30 cellular contexts compared by ENCODE assay signal in genomic region chr2:80363330-80363729, GRCh38. TPM values are rescaled to one million over a fixed set of nuclear protein-coding genes. Genes with fewer than 3 reads are reported as not detected.
DNase-seq lines count a peak whose midpoint lies in the region; ATAC-seq and TF ChIP-seq lines count a peak whose summit lies in the region.
"Had no signal": no experiment of that assay in that cellular context is flagged by ENCODE, and none has a peak within 500 bp of the region (broad histone marks: within the 10 kb centered on the region; RNA-seq: fewer than 3 reads in every experiment).

No MANE protein-coding gene starts in this region.

- H3K4me2 ChIP-seq in Loucy (ENCODE audit: low read depth, low read length, poor library complexity, severe bottlenecking), result peak overlapping the region; percentile 5

- no peak overlapping the region for H2AFZ ChIP-seq in Loucy (ENCODE audit: low read length)

- peaks cover 0 to 21% (median 5%) of the 10 kb centered on the region in 12 donors for H3K4me1 ChIP-seq in heart left ventricle
- no peaks in the 10 kb centered on the region for H3K4me1 ChIP-seq in right cardiac atrium (ENCODE audit: control insufficient read depth, insufficient read depth, low read length)
- H3K4me1 ChIP-seq in Loucy (ENCODE audit: insufficient read depth, low read length, poor library complexity, severe bottlenecking), result no peaks in the 10 kb centered on the region
- H3K4me1 ChIP-seq: SJSA1 had no signal

- H3K36me3 Mint-ChIP-seq in glutamatergic neuron (ENCODE audit: unreplicated experiment), result no peaks in the 10 kb centered on the region

- H3K27ac Mint-ChIP-seq in glutamatergic neuron (ENCODE audit: unreplicated experiment), result no peak overlapping the region
- H3K27ac Mint-ChIP-seq: CD4-positive, alpha-beta T cell had no signal

- peaks cover 3% of the 10 kb centered on the region for H3K27me3 Mint-ChIP-seq in glutamatergic neuron (ENCODE audit: unreplicated experiment)
- H3K27me3 Mint-ChIP-seq: CD4-positive, alpha-beta T cell had no signal

- no peaks in the 10 kb centered on the region for H4K20me1 ChIP-seq in Loucy (ENCODE audit: insufficient read depth, low read length, poor library complexity, severe bottlenecking)

- peaks cover 56% of the 10 kb centered on the region for H3K4me1 Mint-ChIP-seq in glutamatergic neuron (ENCODE audit: low read depth, unreplicated experiment)

- H3K79me2 ChIP-seq in Loucy (ENCODE audit: insufficient read depth, low read length), result no peaks in the 10 kb centered on the region

- H3K27ac ChIP-seq in heart left ventricle, result peak overlapping the region in 7 of 12 donors; percentile 1 to 71 (median 32)
- H3K27ac ChIP-seq in right cardiac atrium (ENCODE audit: low read length), result no peak overlapping the region
- H3K27ac ChIP-seq: SJSA1 had no signal

- intact Hi-C loops in heart left ventricle (cut with DNase I) (loop anchor here in 2 of 10 donors (1.0 kb wide), 1 partner anchor 119 kb away; no protein-coding TSS in a partner anchor), right cardiac atrium (cut with DNase I) (no loop called here)

- H3K4me3 ChIP-seq in heart left ventricle (peak overlapping the region in 5 of 12 donors; percentile 1 to 25 (median 12)), right cardiac atrium (ENCODE audit: low read length) (no peak overlapping the region), Loucy (ENCODE audit: low read length, poor library complexity, severe bottlenecking) (no peak overlapping the region)
- H3K4me3 ChIP-seq: SJSA1 had no signal

- H3F3A ChIP-seq in Loucy (ENCODE audit: low read depth), result no peaks in the 10 kb centered on the region

- 48 to 54% (median 53%) methylated on average over 5 of the region's 5 CpGs for WGBS in heart left ventricle, 4 donors
- 61% methylated on average over 5 of the region's 5 CpGs for WGBS in right cardiac atrium

- H3K9ac ChIP-seq in Loucy (ENCODE audit: low read depth, low read length, poor library complexity, severe bottlenecking), result no peak overlapping the region

- no peak for TF ChIP-seq POLR2A in heart left ventricle (IDR thresholded peaks at IDR 0.05)

- H3K36me3 ChIP-seq in heart left ventricle (no peaks in the 10 kb centered on the region), Loucy (ENCODE audit: insufficient read depth, low read length) (no peaks in the 10 kb centered on the region)
- H3K36me3 ChIP-seq: SJSA1 had no signal

- TF ChIP-seq CTCF in heart left ventricle (IDR thresholded peaks at IDR 0.05), result no peak
- TF ChIP-seq CTCF in Loucy (conservative IDR thresholded peaks at IDR 0.05; ENCODE audit: low read length), result no peak
- no peak for TF ChIP-seq CTCF in glutamatergic neuron (IDR thresholded peaks at IDR 0.05; ENCODE audit: partially characterized antibody, unreplicated experiment)

- no peaks in the 10 kb centered on the region for H3K9me2 ChIP-seq in Loucy (replicated peaks; ENCODE audit: low read depth, low read length)

- peak overlapping the region; percentile 33 for H3K4me3 Mint-ChIP-seq in glutamatergic neuron (ENCODE audit: unreplicated experiment)
- H3K4me3 Mint-ChIP-seq: CD4-positive, alpha-beta T cell had no signal

- H3K27me3 ChIP-seq in heart left ventricle, result no peaks in the 10 kb centered on the region
- no peaks in the 10 kb centered on the region for H3K27me3 ChIP-seq in right cardiac atrium (ENCODE audit: control insufficient read depth, insufficient read depth)
- no peaks in the 10 kb centered on the region for H3K27me3 ChIP-seq in Loucy (ENCODE audit: insufficient read depth, low read length, poor library complexity, severe bottlenecking)
- H3K27me3 ChIP-seq: SJSA1 had no signal

- no peaks in the 10 kb centered on the region for H3K9me3 Mint-ChIP-seq in glutamatergic neuron (ENCODE audit: unreplicated experiment)

- peak in 2 of 4 donors; percentile 45 to 63 for ATAC-seq in heart left ventricle
- ATAC-seq in right cardiac atrium, result no peak
- ATAC-seq: HepG2, PC-3 had no signal

- no peaks in the 10 kb centered on the region for H3K9me3 ChIP-seq in heart left ventricle
- H3K9me3 ChIP-seq in right cardiac atrium (ENCODE audit: control insufficient read depth, low read length), result no peaks in the 10 kb centered on the region
- no peaks in the 10 kb centered on the region for H3K9me3 ChIP-seq in Loucy (ENCODE audit: insufficient read depth, low read depth, low read length)
- H3K9me3 ChIP-seq: SJSA1 had no signal

- no peak for DNase-seq in heart left ventricle
- DNase-seq in right cardiac atrium, result no peak
- DNase-seq in glutamatergic neuron, result no peak
- DNase-seq in renal cortical epithelial cell (ENCODE audit: low read depth), result peak; percentile 22
- no peak for DNase-seq in stimulated activated naive CD4-positive, alpha-beta T cell treated with Interleukin-2 at 50 U/mL for 16 hours (lab: John Stamatoyannopoulos, UW)
- no peak for DNase-seq in stimulated activated CD8-positive, alpha-beta memory T cell treated with anti-CD3 and anti-CD28 coated beads, Interleukin-4, amount 100 ng/mL, for 48 hours
- DNase-seq: CD4-positive, alpha-beta T cell; COR-L47; DMS53; Karpas-422; NCI-H1092 treated with DMSO at 0.1 percent for 48 hours; NCI-H1436; NCI-H187; NCI-H2081 treated with DMSO at 0.1 percent for 48 hours; NCI-H2171; NCI-H345; NCI-H510A treated with DMSO at 0.1 percent for 48 hours; NCI-H748 treated with DMSO at 0.1 percent for 48 hours; NK-92 treated with Interleukin-12 subunit alpha and Interleukin-12 subunit beta, amount 100 ng/mL, for 24 hours; PC-3; Right ventricle myocardium superior had no signal

RNA-seq across cellular contexts. Expression of gene LRRTM1, which starts 58.8 kb away (rescaled TPM):
- total RNA-seq in heart left ventricle, result under 1 TPM in 6 of 9 donors, not detected in 3; 0.09 to 0.93 (median 0.23) TPM
- polyA plus RNA-seq in heart left ventricle, result under 1 TPM; 0.19 to 0.27 TPM
- total RNA-seq in right cardiac atrium, result under 1 TPM; 0.68 to 0.97 (median 0.84) TPM
- 0.72 TPM for polyA plus RNA-seq in right cardiac atrium
- 3.8 TPM for total RNA-seq in glutamatergic neuron (ENCODE audit: unreplicated experiment)
- total RNA-seq in renal cortical epithelial cell, result not detected in 2 replicates
- total RNA-seq: A172; CD4-positive, alpha-beta T cell; H4; HepG2; HT-29; M059J; PC-3; RPMI7951; SJSA1 had no signal
- polyA plus RNA-seq: BJ, HepG2 had no signal
